3 cellular contexts compared by ENCODE assay signal in the genomic region with DNA sequence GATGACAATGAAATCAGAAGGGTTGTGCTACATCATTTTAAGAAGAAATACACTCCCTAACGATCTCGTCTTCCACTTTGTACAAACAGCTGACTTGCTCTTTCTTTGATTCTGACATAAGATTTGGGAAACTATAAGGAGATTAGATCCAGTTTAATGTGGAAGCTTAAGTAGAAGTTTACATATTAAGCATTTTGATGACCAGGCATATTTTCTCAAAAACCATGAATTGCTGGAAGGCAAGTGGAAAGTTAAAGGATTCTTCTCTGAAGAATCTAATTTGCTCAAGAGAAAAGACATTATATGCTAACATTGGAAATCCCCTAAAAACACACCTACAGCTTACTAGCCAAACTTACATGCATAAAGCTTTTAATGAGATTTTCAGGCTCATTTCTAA.
A peak's percentile ranks its signal among the peaks of the same experiment; 100 is the strongest.
TF ChIP-seq lines count a peak whose summit lies in the region.

No MANE protein-coding gene starts in this region.

TF ChIP-seq in HepG2, 621 proteins besides CTCF, POLR2A, EP300 and RAD21:
- no peak for TF ChIP-seq CEBPB (IDR thresholded peaks at IDR 0.05; ENCODE audit: borderline replicate concordance, low read depth, low read length)
- TF ChIP-seq MAFK (conservative IDR thresholded peaks at IDR 0.05 in 1 of 2, IDR thresholded peaks at IDR 0.05 in 1 of 2; ENCODE audit: low read length in 2 of 2), result peak; percentile 88 to 92
- TF ChIP-seq MAFF (IDR thresholded peaks at IDR 0.05; ENCODE audit: low read depth, low read length), result peak; percentile 87

TF ChIP-seq in IMR-90, 13 proteins besides CTCF, POLR2A, EP300 and RAD21:
- no peak for TF ChIP-seq RFX5 (IDR thresholded peaks at IDR 0.05; ENCODE audit: low read depth, low read length)
- TF ChIP-seq MAFK (IDR thresholded peaks at IDR 0.05; ENCODE audit: low read depth, low read length), result peak; percentile 87
TF ChIP-seq in IMR-90: peak in this region for 1.

TF ChIP-seq in H1, 55 proteins besides CTCF, POLR2A, EP300 and RAD21:
- TF ChIP-seq RFX5 (IDR thresholded peaks at IDR 0.05; ENCODE audit: borderline replicate concordance, low read depth, low read length) (no peak), MAFK (IDR thresholded peaks at IDR 0.05; ENCODE audit: low read depth, low read length) (peak; percentile 35; the same call in 1 of the 2 replicates), SIRT6 (IDR thresholded peaks at IDR 0.05; ENCODE audit: low read length) (no peak), CHD1 (IDR thresholded peaks at IDR 0.05; ENCODE audit: low read depth, low read length) (no peak), ZNF274 (IDR thresholded peaks at IDR 0.05; ENCODE audit: borderline replicate concordance, extremely low read depth, low read length) (no peak), SAP30 (IDR thresholded peaks at IDR 0.05; ENCODE audit: insufficient read depth, insufficient replicate concordance, low read length) (no peak), TCF12 (IDR thresholded peaks at IDR 0.05; ENCODE audit: low read depth, low read length) (no peak), GABPA (IDR thresholded peaks at IDR 0.05; ENCODE audit: borderline replicate concordance, insufficient read depth, low read length) (no peak)
- TF ChIP-seq, protein P1, sequence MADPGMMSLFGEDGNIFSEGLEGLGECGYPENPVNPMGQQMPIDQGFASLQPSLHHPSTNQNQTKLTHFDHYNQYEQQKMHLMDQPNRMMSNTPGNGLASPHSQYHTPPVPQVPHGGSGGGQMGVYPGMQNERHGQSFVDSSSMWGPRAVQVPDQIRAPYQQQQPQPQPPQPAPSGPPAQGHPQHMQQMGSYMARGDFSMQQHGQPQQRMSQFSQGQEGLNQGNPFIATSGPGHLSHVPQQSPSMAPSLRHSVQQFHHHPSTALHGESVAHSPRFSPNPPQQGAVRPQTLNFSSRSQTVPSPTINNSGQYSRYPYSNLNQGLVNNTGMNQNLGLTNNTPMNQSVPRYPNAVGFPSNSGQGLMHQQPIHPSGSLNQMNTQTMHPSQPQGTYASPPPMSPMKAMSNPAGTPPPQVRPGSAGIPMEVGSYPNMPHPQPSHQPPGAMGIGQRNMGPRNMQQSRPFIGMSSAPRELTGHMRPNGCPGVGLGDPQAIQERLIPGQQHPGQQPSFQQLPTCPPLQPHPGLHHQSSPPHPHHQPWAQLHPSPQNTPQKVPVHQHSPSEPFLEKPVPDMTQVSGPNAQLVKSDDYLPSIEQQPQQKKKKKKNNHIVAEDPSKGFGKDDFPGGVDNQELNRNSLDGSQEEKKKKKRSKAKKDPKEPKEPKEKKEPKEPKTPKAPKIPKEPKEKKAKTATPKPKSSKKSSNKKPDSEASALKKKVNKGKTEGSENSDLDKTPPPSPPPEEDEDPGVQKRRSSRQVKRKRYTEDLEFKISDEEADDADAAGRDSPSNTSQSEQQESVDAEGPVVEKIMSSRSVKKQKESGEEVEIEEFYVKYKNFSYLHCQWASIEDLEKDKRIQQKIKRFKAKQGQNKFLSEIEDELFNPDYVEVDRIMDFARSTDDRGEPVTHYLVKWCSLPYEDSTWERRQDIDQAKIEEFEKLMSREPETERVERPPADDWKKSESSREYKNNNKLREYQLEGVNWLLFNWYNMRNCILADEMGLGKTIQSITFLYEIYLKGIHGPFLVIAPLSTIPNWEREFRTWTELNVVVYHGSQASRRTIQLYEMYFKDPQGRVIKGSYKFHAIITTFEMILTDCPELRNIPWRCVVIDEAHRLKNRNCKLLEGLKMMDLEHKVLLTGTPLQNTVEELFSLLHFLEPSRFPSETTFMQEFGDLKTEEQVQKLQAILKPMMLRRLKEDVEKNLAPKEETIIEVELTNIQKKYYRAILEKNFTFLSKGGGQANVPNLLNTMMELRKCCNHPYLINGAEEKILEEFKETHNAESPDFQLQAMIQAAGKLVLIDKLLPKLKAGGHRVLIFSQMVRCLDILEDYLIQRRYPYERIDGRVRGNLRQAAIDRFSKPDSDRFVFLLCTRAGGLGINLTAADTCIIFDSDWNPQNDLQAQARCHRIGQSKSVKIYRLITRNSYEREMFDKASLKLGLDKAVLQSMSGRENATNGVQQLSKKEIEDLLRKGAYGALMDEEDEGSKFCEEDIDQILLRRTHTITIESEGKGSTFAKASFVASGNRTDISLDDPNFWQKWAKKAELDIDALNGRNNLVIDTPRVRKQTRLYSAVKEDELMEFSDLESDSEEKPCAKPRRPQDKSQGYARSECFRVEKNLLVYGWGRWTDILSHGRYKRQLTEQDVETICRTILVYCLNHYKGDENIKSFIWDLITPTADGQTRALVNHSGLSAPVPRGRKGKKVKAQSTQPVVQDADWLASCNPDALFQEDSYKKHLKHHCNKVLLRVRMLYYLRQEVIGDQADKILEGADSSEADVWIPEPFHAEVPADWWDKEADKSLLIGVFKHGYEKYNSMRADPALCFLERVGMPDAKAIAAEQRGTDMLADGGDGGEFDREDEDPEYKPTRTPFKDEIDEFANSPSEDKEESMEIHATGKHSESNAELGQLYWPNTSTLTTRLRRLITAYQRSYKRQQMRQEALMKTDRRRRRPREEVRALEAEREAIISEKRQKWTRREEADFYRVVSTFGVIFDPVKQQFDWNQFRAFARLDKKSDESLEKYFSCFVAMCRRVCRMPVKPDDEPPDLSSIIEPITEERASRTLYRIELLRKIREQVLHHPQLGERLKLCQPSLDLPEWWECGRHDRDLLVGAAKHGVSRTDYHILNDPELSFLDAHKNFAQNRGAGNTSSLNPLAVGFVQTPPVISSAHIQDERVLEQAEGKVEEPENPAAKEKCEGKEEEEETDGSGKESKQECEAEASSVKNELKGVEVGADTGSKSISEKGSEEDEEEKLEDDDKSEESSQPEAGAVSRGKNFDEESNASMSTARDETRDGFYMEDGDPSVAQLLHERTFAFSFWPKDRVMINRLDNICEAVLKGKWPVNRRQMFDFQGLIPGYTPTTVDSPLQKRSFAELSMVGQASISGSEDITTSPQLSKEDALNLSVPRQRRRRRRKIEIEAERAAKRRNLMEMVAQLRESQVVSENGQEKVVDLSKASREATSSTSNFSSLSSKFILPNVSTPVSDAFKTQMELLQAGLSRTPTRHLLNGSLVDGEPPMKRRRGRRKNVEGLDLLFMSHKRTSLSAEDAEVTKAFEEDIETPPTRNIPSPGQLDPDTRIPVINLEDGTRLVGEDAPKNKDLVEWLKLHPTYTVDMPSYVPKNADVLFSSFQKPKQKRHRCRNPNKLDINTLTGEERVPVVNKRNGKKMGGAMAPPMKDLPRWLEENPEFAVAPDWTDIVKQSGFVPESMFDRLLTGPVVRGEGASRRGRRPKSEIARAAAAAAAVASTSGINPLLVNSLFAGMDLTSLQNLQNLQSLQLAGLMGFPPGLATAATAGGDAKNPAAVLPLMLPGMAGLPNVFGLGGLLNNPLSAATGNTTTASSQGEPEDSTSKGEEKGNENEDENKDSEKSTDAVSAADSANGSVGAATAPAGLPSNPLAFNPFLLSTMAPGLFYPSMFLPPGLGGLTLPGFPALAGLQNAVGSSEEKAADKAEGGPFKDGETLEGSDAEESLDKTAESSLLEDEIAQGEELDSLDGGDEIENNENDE (IDR thresholded peaks at IDR 0.05; ENCODE audit: insufficient replicate concordance, low read length), result no peak
